Comparison of ENCODE assay signal across 2 cellular contexts in the genomic region with DNA sequence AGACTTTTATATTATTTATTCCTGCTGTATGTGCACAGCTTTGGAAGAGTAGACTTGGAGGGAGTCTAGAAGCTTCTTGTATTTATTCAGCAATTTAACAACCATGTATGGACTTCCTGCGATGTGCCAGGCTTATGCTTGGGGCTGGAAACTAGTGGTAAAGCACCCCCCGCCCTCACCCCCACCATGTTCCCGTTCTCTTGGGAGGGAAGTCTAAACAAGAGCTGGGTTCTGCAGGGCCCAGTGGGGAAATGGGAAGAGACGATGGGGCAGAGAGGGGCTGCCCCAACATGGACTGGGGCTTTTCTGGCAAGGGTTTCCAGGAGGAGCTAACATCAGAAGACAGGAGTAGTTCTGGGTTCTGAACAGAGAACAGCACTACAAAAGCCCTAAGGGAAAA.
TF ChIP-seq lines count a peak whose summit lies in the region.

No MANE protein-coding gene starts in this region.

TF ChIP-seq in liver, 16 proteins besides CTCF, POLR2A, EP300 and RAD21:
- TF ChIP-seq MAX (IDR thresholded peaks at IDR 0.05) (peak; percentile 0), HNF4A (conservative IDR thresholded peaks at IDR 0.05) (no peak)

TF ChIP-seq in HepG2, 621 proteins besides CTCF, POLR2A, EP300 and RAD21:
- TF ChIP-seq ZFP91 (CRISPR knock-in tag; IDR thresholded peaks at IDR 0.05; ENCODE audit: borderline replicate concordance) = no peak
- no peak for TF ChIP-seq ZNF296 (CRISPR knock-in tag; conservative IDR thresholded peaks at IDR 0.05)
- TF ChIP-seq, protein P1, sequence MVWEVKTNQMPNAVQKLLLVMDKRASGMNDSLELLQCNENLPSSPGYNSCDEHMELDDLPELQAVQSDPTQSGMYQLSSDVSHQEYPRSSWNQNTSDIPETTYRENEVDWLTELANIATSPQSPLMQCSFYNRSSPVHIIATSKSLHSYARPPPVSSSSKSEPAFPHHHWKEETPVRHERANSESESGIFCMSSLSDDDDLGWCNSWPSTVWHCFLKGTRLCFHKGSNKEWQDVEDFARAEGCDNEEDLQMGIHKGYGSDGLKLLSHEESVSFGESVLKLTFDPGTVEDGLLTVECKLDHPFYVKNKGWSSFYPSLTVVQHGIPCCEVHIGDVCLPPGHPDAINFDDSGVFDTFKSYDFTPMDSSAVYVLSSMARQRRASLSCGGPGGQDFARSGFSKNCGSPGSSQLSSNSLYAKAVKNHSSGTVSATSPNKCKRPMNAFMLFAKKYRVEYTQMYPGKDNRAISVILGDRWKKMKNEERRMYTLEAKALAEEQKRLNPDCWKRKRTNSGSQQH (CRISPR knock-in tag; IDR thresholded peaks at IDR 0.05; ENCODE audit: low read depth) = no peak
- no peak for TF ChIP-seq ZNF83 (CRISPR knock-in tag; IDR thresholded peaks at IDR 0.05; ENCODE audit: borderline replicate concordance)
- TF ChIP-seq FIP1L1 (IDR thresholded peaks at IDR 0.05; ENCODE audit: borderline replicate concordance, insufficient read depth, low read depth, low read length) = no peak
- TF ChIP-seq CREB1 (IDR thresholded peaks at IDR 0.05) = no peak
- no peak for TF ChIP-seq CREB1 (CRISPR knock-in tag; IDR thresholded peaks at IDR 0.05)
- no peak for TF ChIP-seq CERS6 (CRISPR knock-in tag; IDR thresholded peaks at IDR 0.05)
- TF ChIP-seq MAFG (CRISPR knock-in tag; IDR thresholded peaks at IDR 0.05) = no peak
- TF ChIP-seq, protein P2, sequence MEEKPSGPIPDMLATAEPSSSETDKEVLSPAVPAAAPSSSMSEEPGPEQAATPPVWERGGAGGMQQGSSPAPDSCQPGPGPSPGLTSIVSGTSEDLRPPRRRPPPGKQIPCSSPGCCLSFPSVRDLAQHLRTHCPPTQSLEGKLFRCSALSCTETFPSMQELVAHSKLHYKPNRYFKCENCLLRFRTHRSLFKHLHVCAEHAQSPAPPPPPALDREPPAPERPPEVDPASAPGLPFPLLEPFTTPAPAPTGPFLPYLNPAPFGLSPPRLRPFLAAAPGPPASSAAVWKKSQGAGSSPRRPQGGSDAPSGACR (CRISPR knock-in tag; IDR thresholded peaks at IDR 0.05) = no peak
- TF ChIP-seq, protein P3, sequence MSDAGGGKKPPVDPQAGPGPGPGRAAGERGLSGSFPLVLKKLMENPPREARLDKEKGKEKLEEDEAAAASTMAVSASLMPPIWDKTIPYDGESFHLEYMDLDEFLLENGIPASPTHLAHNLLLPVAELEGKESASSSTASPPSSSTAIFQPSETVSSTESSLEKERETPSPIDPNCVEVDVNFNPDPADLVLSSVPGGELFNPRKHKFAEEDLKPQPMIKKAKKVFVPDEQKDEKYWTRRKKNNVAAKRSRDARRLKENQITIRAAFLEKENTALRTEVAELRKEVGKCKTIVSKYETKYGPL (CRISPR knock-in tag; IDR thresholded peaks at IDR 0.05) = no peak
- no peak for TF ChIP-seq ZNF572 (CRISPR knock-in tag; IDR thresholded peaks at IDR 0.05)
- TF ChIP-seq NKX3-1 (CRISPR knock-in tag; IDR thresholded peaks at IDR 0.05) = no peak
- TF ChIP-seq TFDP1 (CRISPR knock-in tag; IDR thresholded peaks at IDR 0.05; ENCODE audit: borderline replicate concordance) = no peak
